ENCODE assay signal across 1 cellular context in the genomic region with DNA sequence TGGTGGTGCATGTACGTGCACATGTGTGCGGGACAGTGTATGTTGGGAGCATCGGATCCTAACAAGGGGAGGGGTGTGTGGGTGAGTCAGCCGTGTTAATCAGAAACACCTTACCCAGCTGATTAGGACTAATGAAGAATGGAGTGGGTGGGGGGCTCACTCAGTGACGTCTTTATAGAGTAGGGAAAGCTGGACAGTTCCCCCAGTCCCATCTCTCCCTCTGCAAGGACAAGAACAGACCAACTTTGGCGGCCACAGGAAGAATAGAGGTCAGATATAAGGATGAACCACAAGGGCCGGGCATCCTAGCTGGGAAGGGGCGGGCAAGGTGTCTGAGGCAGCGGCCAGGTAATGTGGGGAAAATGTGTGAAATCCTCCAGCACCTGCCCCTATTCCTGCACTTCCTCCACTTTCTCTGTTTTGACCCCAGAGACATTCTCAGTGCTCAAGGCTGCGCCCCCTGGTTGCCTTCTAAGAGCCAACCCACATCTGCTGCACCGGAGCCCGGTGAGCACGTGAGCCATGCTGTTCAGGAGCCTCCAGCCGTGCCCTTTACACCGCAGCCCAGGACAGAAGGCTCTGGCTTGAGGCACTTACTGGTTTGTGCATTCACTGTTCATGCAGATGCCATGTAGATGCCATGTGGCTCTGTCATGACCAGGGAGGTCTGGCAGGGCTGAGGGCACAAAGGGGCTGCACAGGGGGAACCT.
TF ChIP-seq lines count a peak whose summit lies in the region.

No MANE protein-coding gene starts in this region.

TF ChIP-seq in SK-N-SH treated with all-trans-retinoic acid at 6 μM for 48 hours, 23 proteins besides CTCF, POLR2A, EP300 and RAD21 (continued from another document):
- TF ChIP-seq, protein P1, sequence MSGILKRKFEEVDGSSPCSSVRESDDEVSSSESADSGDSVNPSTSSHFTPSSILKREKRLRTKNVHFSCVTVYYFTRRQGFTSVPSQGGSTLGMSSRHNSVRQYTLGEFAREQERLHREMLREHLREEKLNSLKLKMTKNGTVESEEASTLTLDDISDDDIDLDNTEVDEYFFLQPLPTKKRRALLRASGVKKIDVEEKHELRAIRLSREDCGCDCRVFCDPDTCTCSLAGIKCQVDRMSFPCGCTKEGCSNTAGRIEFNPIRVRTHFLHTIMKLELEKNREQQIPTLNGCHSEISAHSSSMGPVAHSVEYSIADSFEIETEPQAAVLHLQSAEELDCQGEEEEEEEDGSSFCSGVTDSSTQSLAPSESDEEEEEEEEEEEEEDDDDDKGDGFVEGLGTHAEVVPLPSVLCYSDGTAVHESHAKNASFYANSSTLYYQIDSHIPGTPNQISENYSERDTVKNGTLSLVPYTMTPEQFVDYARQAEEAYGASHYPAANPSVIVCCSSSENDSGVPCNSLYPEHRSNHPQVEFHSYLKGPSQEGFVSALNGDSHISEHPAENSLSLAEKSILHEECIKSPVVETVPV (CRISPR knock-in tag; IDR thresholded peaks at IDR 0.05): no peak
- no peak for TF ChIP-seq TOX (CRISPR knock-in tag; IDR thresholded peaks at IDR 0.05; ENCODE audit: borderline replicate concordance)
- TF ChIP-seq, protein P2, sequence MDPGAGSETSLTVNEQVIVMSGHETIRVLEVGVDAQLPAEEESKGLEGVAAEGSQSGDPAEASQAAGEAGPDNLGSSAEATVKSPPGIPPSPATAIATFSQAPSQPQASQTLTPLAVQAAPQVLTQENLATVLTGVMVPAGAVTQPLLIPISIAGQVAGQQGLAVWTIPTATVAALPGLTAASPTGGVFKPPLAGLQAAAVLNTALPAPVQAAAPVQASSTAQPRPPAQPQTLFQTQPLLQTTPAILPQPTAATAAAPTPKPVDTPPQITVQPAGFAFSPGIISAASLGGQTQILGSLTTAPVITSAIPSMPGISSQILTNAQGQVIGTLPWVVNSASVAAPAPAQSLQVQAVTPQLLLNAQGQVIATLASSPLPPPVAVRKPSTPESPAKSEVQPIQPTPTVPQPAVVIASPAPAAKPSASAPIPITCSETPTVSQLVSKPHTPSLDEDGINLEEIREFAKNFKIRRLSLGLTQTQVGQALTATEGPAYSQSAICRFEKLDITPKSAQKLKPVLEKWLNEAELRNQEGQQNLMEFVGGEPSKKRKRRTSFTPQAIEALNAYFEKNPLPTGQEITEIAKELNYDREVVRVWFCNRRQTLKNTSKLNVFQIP (CRISPR knock-in tag; IDR thresholded peaks at IDR 0.05; ENCODE audit: borderline replicate concordance, low read depth): no peak
